ENCODE assay signal across 20 cellular contexts in genomic region chr1:104746994-104747393, GRCh38.
DNase-seq lines count a peak whose midpoint lies in the region; ATAC-seq and TF ChIP-seq lines count a peak whose summit lies in the region.
"Had no signal": no experiment of that assay in that cellular context is flagged by ENCODE, and none has a peak within 500 bp of the region (broad histone marks: within the 10 kb centered on the region; RNA-seq: fewer than 3 reads in every experiment).

No MANE protein-coding gene starts in this region.

- H3K79me2 ChIP-seq in SU-DHL-6 (ENCODE audit: insufficient read depth, low read length), result no peaks in the 10 kb centered on the region

- no peaks in the 10 kb centered on the region for H3F3A ChIP-seq in SU-DHL-6 (ENCODE audit: insufficient read depth)

- H2AFZ ChIP-seq in SU-DHL-6 (ENCODE audit: low read depth, low read length, severe bottlenecking), result peak overlapping the region; percentile 68

- ATAC-seq in GM19025 (IDR thresholded peaks at IDR 0.05; ENCODE audit: low read depth, unreplicated experiment) (peak; percentile 47), GM21619 (IDR thresholded peaks at IDR 0.05; ENCODE audit: unreplicated experiment) (peak; percentile 65), HG03108 (IDR thresholded peaks at IDR 0.05; ENCODE audit: unreplicated experiment) (peak; percentile 71)
- ATAC-seq: gastrocnemius medialis; naive thymus-derived CD8-positive, alpha-beta T cell; PC-3; psoas muscle had no signal

- no peak overlapping the region for H3K4me3 ChIP-seq in SU-DHL-6 (ENCODE audit: insufficient read depth, low read length, poor library complexity, severe bottlenecking)
- H3K4me3 ChIP-seq: BLaER1 treated with 17β-estradiol and CSF1 and Interleukin-3, amounts not matched to agents 10 nM and 100 nM; gastrocnemius medialis; psoas muscle had no signal

- no peaks in the 10 kb centered on the region for H3K36me3 ChIP-seq in SU-DHL-6 (ENCODE audit: low read length)
- H3K36me3 ChIP-seq: BLaER1 treated with 17β-estradiol and CSF1 and Interleukin-3, amounts not matched to agents 10 nM and 100 nM; gastrocnemius medialis had no signal

- no peak overlapping the region for H3K9ac ChIP-seq in SU-DHL-6 (ENCODE audit: low read length)
- H3K9ac ChIP-seq: BLaER1 treated with 17β-estradiol and CSF1 and Interleukin-3, amounts not matched to agents 10 nM and 100 nM; KMS-11; SK-N-SH had no signal

- H3K9me3 ChIP-seq in SU-DHL-6 (ENCODE audit: insufficient read depth, low read length), result no peaks in the 10 kb centered on the region
- H3K9me3 ChIP-seq: BLaER1 treated with 17β-estradiol and CSF1 and Interleukin-3, amounts not matched to agents 10 nM and 100 nM; gastrocnemius medialis; psoas muscle; SK-N-SH had no signal

- no peaks in the 10 kb centered on the region for H3K9me2 ChIP-seq in SU-DHL-6 (replicated peaks; ENCODE audit: insufficient read depth, low read length)
- H3K9me2 ChIP-seq: SK-N-SH had no signal

- H3K27ac ChIP-seq in SU-DHL-6 (ENCODE audit: low read depth, low read length), result no peak overlapping the region
- H3K27ac ChIP-seq: BLaER1 treated with 17β-estradiol and CSF1 and Interleukin-3, amounts not matched to agents 10 nM and 100 nM; gastrocnemius medialis; KMS-11; psoas muscle had no signal

- H3K4me2 ChIP-seq in SU-DHL-6 (ENCODE audit: low read depth, low read length, poor library complexity, severe bottlenecking), result peak overlapping the region; percentile 10
- H3K4me2 ChIP-seq: KMS-11, SK-N-SH had no signal

- DNase-seq in NOMO-1 treated with DMSO at 0.1 percent for 48 hours (lab: John Stamatoyannopoulos, UW; ENCODE audit: unreplicated experiment) (no peak), T1000 (lab: John Stamatoyannopoulos, UW) (no peak), NCI-H2196 (lab: John Stamatoyannopoulos, UW; ENCODE audit: unreplicated experiment) (no peak)
- DNase-seq in activated CD4-positive, alpha-beta T cell treated with anti-CD3 and anti-CD28 coated beads, Interleukin-2, amount 50 U/mL, for 4 hours, result no peak
- DNase-seq: activated CD4-positive, alpha-beta memory T cell treated with anti-CD3 and anti-CD28 coated beads for 36 hours; DMS53; gastrocnemius medialis; naive thymus-derived CD8-positive, alpha-beta T cell; NCI-H1105 treated with DMSO at 0.1 percent for 48 hours; NCI-H226; PC-3; psoas muscle; SK-N-SH; stimulated activated CD4-positive, alpha-beta T cell treated with anti-CD3 and anti-CD28 coated beads, Interleukin-12 subunit alpha, Interleukin-12 subunit beta, amount 100 ng/mL, for 4 hours had no signal

- H3K27me3 ChIP-seq in SU-DHL-6 (ENCODE audit: low read length), result no peaks in the 10 kb centered on the region
- H3K27me3 ChIP-seq: BLaER1 treated with 17β-estradiol and CSF1 and Interleukin-3, amounts not matched to agents 10 nM and 100 nM; gastrocnemius medialis had no signal

- TF ChIP-seq CTCF in SU-DHL-6 (IDR thresholded peaks at IDR 0.05; ENCODE audit: insufficient read depth, low read length, poor library complexity, severe bottlenecking), result no peak

- H4K20me1 ChIP-seq in SU-DHL-6 (ENCODE audit: low read depth, low read length), result no peaks in the 10 kb centered on the region
- H4K20me1 ChIP-seq: BLaER1 treated with 17β-estradiol and CSF1 and Interleukin-3, amounts not matched to agents 10 nM and 100 nM had no signal
